19 cellular contexts compared by ENCODE assay signal in the genomic region with DNA sequence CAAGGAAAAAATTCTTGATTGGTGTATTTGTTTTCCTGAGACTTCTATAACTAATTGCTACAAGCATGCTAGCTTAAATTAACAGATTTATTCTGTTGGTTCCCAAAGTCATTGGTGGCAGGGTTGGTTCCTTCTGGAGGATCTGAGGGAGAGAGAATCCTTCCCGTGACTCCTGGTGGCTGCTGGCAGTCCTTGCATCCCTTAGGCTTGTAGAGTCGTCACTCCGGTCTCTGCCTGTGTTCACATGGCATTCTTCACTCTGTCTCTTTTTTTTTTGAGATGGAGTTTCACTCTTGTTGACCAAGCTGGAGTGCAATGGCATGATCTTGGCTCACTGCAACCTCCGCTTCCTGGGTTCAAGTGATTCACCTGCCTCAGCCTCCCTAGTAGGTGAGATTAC.
"Had no signal": no experiment of that assay in that cellular context is flagged by ENCODE, and none has a peak within 500 bp of the region (broad histone marks: within the 10 kb centered on the region; RNA-seq: fewer than 3 reads in every experiment).

No MANE protein-coding gene starts in this region.

- DNase-seq: activated CD8-positive, alpha-beta memory T cell treated with anti-CD3 and anti-CD28 coated beads, Interleukin-2, amount 10 ng/mL, durations not matched to agents 7 days and 5 days; activated effector memory CD4-positive, alpha-beta T cell treated with Interleukin-2 at 50 U/mL for 16 hours; activated naive CD4-positive, alpha-beta T cell treated with anti-CD3 and anti-CD28 coated beads, Interleukin-2, amount 50 U/mL, for 16 hours; activated T-cell treated with anti-CD3 and anti-CD28 coated beads, Interleukin-2, amount 50 U/mL, for 4 hours; amniotic stem cell; body of pancreas; central memory CD4-positive, alpha-beta T cell; foreskin keratinocyte; glutamatergic neuron; left cardiac atrium; lower lobe of right lung; occipital lobe; psoas muscle; sigmoid colon; stimulated activated naive CD4-positive, alpha-beta T cell; T-helper 9 cell; transverse colon had no signal

- H3K27ac Mint-ChIP-seq: activated CD8-positive, alpha-beta memory T cell treated with anti-CD3 and anti-CD28 coated beads, Interleukin-2, amount 10 ng/mL, durations not matched to agents 7 days and 5 days had no signal

- H3K4me1 ChIP-seq: foreskin keratinocyte had no signal

- H3K27me3 ChIP-seq: body of pancreas, foreskin keratinocyte, sigmoid colon, transverse colon had no signal

- H3K27ac ChIP-seq: foreskin keratinocyte, lower lobe of right lung, psoas muscle, sigmoid colon, transverse colon had no signal

- H3K4me3 Mint-ChIP-seq: activated CD8-positive, alpha-beta memory T cell treated with anti-CD3 and anti-CD28 coated beads, Interleukin-2, amount 10 ng/mL, durations not matched to agents 7 days and 5 days; activated T-cell treated with anti-CD3 and anti-CD28 coated beads, Interleukin-2, amount 50 U/mL, for 4 hours had no signal

- H3K27me3 Mint-ChIP-seq: activated CD8-positive, alpha-beta memory T cell treated with anti-CD3 and anti-CD28 coated beads, Interleukin-2, amount 10 ng/mL, durations not matched to agents 7 days and 5 days had no signal

- H3K9me3 ChIP-seq: body of pancreas, lower lobe of right lung, psoas muscle, sigmoid colon, transverse colon had no signal

- H3K4me3 ChIP-seq: body of pancreas, coronary artery, lower lobe of right lung, psoas muscle, sigmoid colon, transverse colon had no signal

- H3K9me3 Mint-ChIP-seq: activated T-cell treated with anti-CD3 and anti-CD28 coated beads, Interleukin-2, amount 50 U/mL, for 4 hours; nephron had no signal
